8 cellular contexts compared by ENCODE assay signal in the genomic region with DNA sequence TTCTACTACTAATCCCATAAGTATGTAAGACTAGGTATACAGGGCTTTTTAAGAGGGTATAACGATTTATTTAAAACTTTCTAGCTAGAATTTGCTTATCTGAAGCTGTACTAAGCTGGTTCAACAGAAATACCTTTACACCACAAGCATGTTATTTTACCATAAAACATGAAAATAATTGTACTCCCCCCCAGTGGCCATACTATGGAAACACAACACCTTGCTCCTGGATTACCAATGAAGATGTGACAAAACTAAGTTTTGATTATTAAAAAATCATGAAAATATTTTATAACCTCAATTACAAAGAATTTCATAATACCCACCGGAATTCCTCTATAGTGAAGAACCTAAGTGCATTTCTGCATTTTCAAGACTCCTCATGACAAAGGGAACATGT. TPM values are rescaled to one million over a fixed set of nuclear protein-coding genes. Genes with fewer than 3 reads are reported as not detected.
A peak's percentile ranks its signal among the peaks of the same experiment; 100 is the strongest.
DNase-seq lines count a peak whose midpoint lies in the region; ATAC-seq and TF ChIP-seq lines count a peak whose summit lies in the region.

No MANE protein-coding gene starts in this region.

- TF ChIP-seq CTCF in C4-2B (conservative IDR thresholded peaks at IDR 0.05) (peak; percentile 72), PC-3 (conservative IDR thresholded peaks at IDR 0.05; ENCODE audit: low read depth, low read length) (peak; percentile 79), fibroblast of lung (conservative IDR thresholded peaks at IDR 0.05 in 1 of 2, IDR thresholded peaks at IDR 0.05 in 1 of 2; ENCODE audit: low read depth in 1 of 2, low read length in 2 of 2) (peak; percentile 27 to 48), testis (IDR thresholded peaks at IDR 0.05) (peak; percentile 37 to 46 (median 45)), WTC11 (IDR thresholded peaks at IDR 0.05) (no peak)

- H2AFZ ChIP-seq in PC-3 (ENCODE audit: low read length) (no peak overlapping the region), fibroblast of lung (ENCODE audit: low read length) (no peak overlapping the region)

- H3K4me3 ChIP-seq in PC-3 (ENCODE audit: low read length) (no peak overlapping the region), fibroblast of lung (replicated peaks in 1 of 4; ENCODE audit: control extremely low read depth in 1 of 4, insufficient read depth in 1 of 4, low read depth in 3 of 4, low read length in 4 of 4) (no peak overlapping the region), testis (no peak overlapping the region)

- H3K36me3 ChIP-seq in PC-3 (ENCODE audit: low read depth, low read length): no peaks in the 10 kb centered on the region
- H3K36me3 ChIP-seq in fibroblast of lung (ENCODE audit: control insufficient read depth, insufficient read depth, low read length): no peaks in the 10 kb centered on the region
- no peaks in the 10 kb centered on the region for H3K36me3 ChIP-seq in testis (ENCODE audit: low read depth, missing control alignments)

- H3K4me1 Mint-ChIP-seq in WTC11: peaks cover 38% of the 10 kb centered on the region

- no peak overlapping the region for H3K27ac Mint-ChIP-seq in WTC11

- no peak for TF ChIP-seq POLR2A in testis (IDR thresholded peaks at IDR 0.05)

- H3K4me1 ChIP-seq in PC-3 (ENCODE audit: insufficient read depth, low read length) (peaks cover 33% of the 10 kb centered on the region), fibroblast of lung (ENCODE audit: control insufficient read depth, extremely low read depth, insufficient read depth, low read length) (peaks cover 32% of the 10 kb centered on the region), testis (peaks cover 31% of the 10 kb centered on the region)

- no TSS peak for BruUV-seq in PC-3 (replicated peaks; lab: Mats Ljungman, UMichigan)

- H3F3A ChIP-seq in PC-3 (ENCODE audit: low read length, unreplicated experiment): peaks cover 8% of the 10 kb centered on the region

- H3K9me2 ChIP-seq in PC-3 (replicated peaks; ENCODE audit: low read length): no peaks in the 10 kb centered on the region

- POLR2A ChIA-PET in PC-3 (lab: Charles Lee; ENCODE audit: unreplicated experiment) (interaction anchor here (0.7 kb wide), 1 partner anchor 260 kb away, joined by 3 read pairs; no protein-coding TSS in a partner anchor), WTC11 (lab: Charles Lee) (interaction anchor here (0.6 kb wide), 1 partner anchor 193 kb away, joined by 8 read pairs; no protein-coding TSS in a partner anchor)

- no peak overlapping the region for H3K4me2 ChIP-seq in PC-3 (ENCODE audit: low read length)
- peak overlapping the region; percentile 46 for H3K4me2 ChIP-seq in fibroblast of lung (ENCODE audit: extremely low read depth, insufficient read depth, low read length)

- no peaks in the 10 kb centered on the region for H3K27me3 Mint-ChIP-seq in WTC11 (ENCODE audit: low read depth)

- H4K20me1 ChIP-seq in PC-3 (ENCODE audit: low read length) (no peaks in the 10 kb centered on the region), fibroblast of lung (ENCODE audit: control insufficient read depth, extremely low read depth, insufficient read depth, low read length) (no peaks in the 10 kb centered on the region)

- H3K9ac ChIP-seq in PC-3 (ENCODE audit: low read length): no peak overlapping the region
- no peak overlapping the region for H3K9ac ChIP-seq in fibroblast of lung (ENCODE audit: insufficient read depth, low read length)

- H3K27ac ChIP-seq in C4-2B (no peak overlapping the region), PC-3 (ENCODE audit: low read length) (no peak overlapping the region), fibroblast of lung (ENCODE audit: insufficient read depth, low read length) (no peak overlapping the region), testis (no peak overlapping the region)

- H3K36me3 Mint-ChIP-seq in WTC11: peaks cover 10% of the 10 kb centered on the region; the same call in 1 of the 2 replicates

- intact Hi-C loops in PC-3 (cut with micrococcal nuclease) (loop anchor here (2.0 kb wide), 1 partner anchor 53 kb away; no protein-coding TSS in a partner anchor), testis (cut with DNase I; ENCODE audit: low total_unique reads) (no loop called here)

- CTCF ChIA-PET in PC-3 (lab: Charles Lee): interaction anchor here (0.5 to 1.3 kb wide), 4 partner anchors 38 to 144 kb away, joined by 3 to 10 read pairs (median 4); no protein-coding TSS in a partner anchor
- CTCF ChIA-PET in WTC11 (lab: Charles Lee): interaction anchor here (0.6 to 2.2 kb wide), 12 partner anchors 8 to 134 kb away, joined by 3 to 13 read pairs (median 4); no protein-coding TSS in a partner anchor

- H3K9me3 ChIP-seq in PC-3 (ENCODE audit: low read length) (no peaks in the 10 kb centered on the region), fibroblast of lung (ENCODE audit: control insufficient read depth, insufficient read depth, low read depth, low read length) (no peaks in the 10 kb centered on the region), testis (no peaks in the 10 kb centered on the region)

- 89 to 95% methylated on average over 2 of the region's 2 CpGs for WGBS in testis, 2 donors

- no peak overlapping the region for H3K4me3 Mint-ChIP-seq in WTC11

- DNase-seq in PC-3: peak; percentile 56
- DNase-seq in fibroblast of lung (ENCODE audit: low read depth in 2 of 2): peak; percentile 57 to 61
- no peak for DNase-seq in testis
- no peak for DNase-seq in WTC11 (ENCODE audit: low spot score)
- no peak for DNase-seq in kidney glomerular epithelial cell (lab: John Stamatoyannopoulos, UW)

- no peaks in the 10 kb centered on the region for H3K9me3 Mint-ChIP-seq in WTC11

- H3K27me3 ChIP-seq in PC-3 (ENCODE audit: low read length) (no peaks in the 10 kb centered on the region), fibroblast of lung (ENCODE audit: control insufficient read depth, insufficient read depth, low read length) (no peaks in the 10 kb centered on the region), testis (no peaks in the 10 kb centered on the region)

- ATAC-seq in GM19328 (IDR thresholded peaks at IDR 0.05; ENCODE audit: unreplicated experiment): peak; percentile 46
- ATAC-seq in PC-3: no peak
- no peak for ATAC-seq in WTC11
- no peak for ATAC-seq in GM19463 (IDR thresholded peaks at IDR 0.05; ENCODE audit: unreplicated experiment)

- H3K79me2 ChIP-seq in PC-3 (ENCODE audit: low read length) (peaks cover 27% of the 10 kb centered on the region), fibroblast of lung (ENCODE audit: control insufficient read depth, insufficient read depth, low read length) (peaks cover 72% of the 10 kb centered on the region)

TF ChIP-seq in WTC11, 78 proteins besides CTCF, POLR2A, EP300 and RAD21:
- TF ChIP-seq ZMAT4 (CRISPR knock-in tag; IDR thresholded peaks at IDR 0.05) (no peak), NR1H2 (CRISPR knock-in tag; IDR thresholded peaks at IDR 0.05) (no peak), NFYB (CRISPR knock-in tag; conservative IDR thresholded peaks at IDR 0.05; ENCODE audit: low read depth) (no peak), IRF1 (CRISPR knock-in tag; IDR thresholded peaks at IDR 0.05) (no peak), FOXJ3 (CRISPR knock-in tag; IDR thresholded peaks at IDR 0.05; ENCODE audit: borderline replicate concordance) (no peak), NR2C2 (CRISPR knock-in tag; IDR thresholded peaks at IDR 0.05) (no peak)
- TF ChIP-seq, protein P1, sequence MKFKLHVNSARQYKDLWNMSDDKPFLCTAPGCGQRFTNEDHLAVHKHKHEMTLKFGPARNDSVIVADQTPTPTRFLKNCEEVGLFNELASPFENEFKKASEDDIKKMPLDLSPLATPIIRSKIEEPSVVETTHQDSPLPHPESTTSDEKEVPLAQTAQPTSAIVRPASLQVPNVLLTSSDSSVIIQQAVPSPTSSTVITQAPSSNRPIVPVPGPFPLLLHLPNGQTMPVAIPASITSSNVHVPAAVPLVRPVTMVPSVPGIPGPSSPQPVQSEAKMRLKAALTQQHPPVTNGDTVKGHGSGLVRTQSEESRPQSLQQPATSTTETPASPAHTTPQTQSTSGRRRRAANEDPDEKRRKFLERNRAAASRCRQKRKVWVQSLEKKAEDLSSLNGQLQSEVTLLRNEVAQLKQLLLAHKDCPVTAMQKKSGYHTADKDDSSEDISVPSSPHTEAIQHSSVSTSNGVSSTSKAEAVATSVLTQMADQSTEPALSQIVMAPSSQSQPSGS (CRISPR knock-in tag; IDR thresholded peaks at IDR 0.05; ENCODE audit: borderline replicate concordance, low read depth): no peak
- TF ChIP-seq, protein P2, sequence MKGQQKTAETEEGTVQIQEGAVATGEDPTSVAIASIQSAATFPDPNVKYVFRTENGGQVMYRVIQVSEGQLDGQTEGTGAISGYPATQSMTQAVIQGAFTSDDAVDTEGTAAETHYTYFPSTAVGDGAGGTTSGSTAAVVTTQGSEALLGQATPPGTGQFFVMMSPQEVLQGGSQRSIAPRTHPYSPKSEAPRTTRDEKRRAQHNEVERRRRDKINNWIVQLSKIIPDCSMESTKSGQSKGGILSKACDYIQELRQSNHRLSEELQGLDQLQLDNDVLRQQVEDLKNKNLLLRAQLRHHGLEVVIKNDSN (CRISPR knock-in tag; IDR thresholded peaks at IDR 0.05): no peak

RNA-seq across cellular contexts. Expression of gene LPIN2, which starts 27.3 kb away (rescaled TPM):
- 9.8 and 10.7 TPM in 2 replicates for total RNA-seq in PC-3 (2014; rRNA removed)
- total RNA-seq in fibroblast of lung: 36.7 and 51.0 TPM in 2 replicates
- polyA plus RNA-seq in fibroblast of lung: 46.9 and 58.1 TPM in 2 replicates
- polyA plus RNA-seq in fibroblast of lung (2012): 23.3 and 29.5 TPM in 2 replicates
- polyA minus RNA-seq in fibroblast of lung (ENCODE audit: low replicate concordance): 30.5 and 37.2 TPM in 2 replicates
- 100 to 1,000 TPM; 109 to 141 TPM for total RNA-seq in testis
- 56.0 TPM for polyA plus RNA-seq in testis (ENCODE audit: insufficient read depth, low read depth, low replicate concordance)
- 10.4 to 12.2 TPM (median 11.8 TPM) in 3 replicates for total RNA-seq in WTC11 (2021)

Comparison
In these comparisons a context has a peak if more than half of its experiments do, and no peak if none do; other contexts are left out.
1. DNase-seq: peak in PC-3 (single experiment) and fibroblast of lung (2 of 2); none in testis (single experiment), WTC11 (single experiment) and kidney glomerular epithelial cell (single experiment).